Comparison of ENCODE assay signal across 7 cellular contexts in the genomic region with DNA sequence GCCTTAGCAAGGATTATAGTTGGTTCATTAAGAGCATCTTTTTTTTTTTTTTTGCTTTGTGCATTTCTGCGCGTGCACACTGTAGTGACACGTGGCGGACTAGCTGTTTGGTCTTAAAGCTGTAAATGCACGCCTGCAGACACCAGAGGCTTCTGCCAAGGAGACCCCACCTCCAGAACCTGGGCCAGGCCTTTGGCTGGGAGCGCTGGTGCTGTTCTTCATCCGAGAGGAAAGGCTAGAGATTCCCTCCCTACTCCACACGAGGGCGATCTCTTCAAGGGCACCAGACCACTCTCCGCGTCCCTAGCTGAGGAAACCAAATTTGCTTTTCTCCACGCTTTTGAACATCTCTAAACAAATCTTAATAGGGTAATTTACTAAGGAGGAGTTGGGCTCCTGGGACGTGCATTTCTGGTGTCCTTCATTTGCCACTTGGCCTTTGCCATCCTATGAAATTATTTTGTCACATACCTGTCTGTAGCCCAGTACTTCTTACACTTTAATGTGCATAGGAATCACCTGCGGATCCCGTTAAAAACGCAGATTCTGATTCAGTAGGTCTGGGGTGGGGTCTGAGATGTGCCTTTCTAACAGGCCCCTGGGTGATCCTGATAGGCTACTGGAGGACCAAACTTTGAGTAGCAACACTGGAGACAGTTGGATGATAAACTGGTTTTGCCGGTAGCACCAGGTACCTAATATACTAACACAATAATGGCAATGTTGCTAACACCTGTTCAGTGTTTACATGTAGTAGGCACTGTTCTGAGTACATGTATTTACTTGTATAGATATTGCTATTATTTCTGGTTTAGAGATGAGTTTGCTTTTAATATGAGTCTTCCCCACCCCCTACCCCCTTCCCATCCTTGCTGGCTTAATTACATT. TPM values are rescaled to one million over a fixed set of nuclear protein-coding genes. Genes with fewer than 3 reads are reported as not detected.
A peak's percentile ranks its signal among the peaks of the same experiment; 100 is the strongest.
DNase-seq lines count a peak whose midpoint lies in the region; ATAC-seq and TF ChIP-seq lines count a peak whose summit lies in the region.

No MANE protein-coding gene starts in this region.

- no peak overlapping the region for H4K8ac ChIP-seq in mesendoderm (ENCODE audit: low read depth, low read length)

- DNase-seq in GM03348 (ENCODE audit: low spot score): peak; percentile 77
- peak; percentile 73 to 78 for DNase-seq in HAP-1 (ENCODE audit: low spot score in 2 of 2)
- peak; percentile 85 for DNase-seq in NCI-H1105 treated with DMSO at 0.1 percent for 48 hours (lab: John Stamatoyannopoulos, UW)
- peak; percentile 10 for DNase-seq in SKM-1 (lab: John Stamatoyannopoulos, UW; ENCODE audit: unreplicated experiment)
- DNase-seq in colonic mucosa: peak; percentile 60
- peak; percentile 87 for DNase-seq in mesendoderm
- DNase-seq in aorta: no peak

- no peak overlapping the region for H3K56ac ChIP-seq in mesendoderm (ENCODE audit: low read length)

- WGBS in mesendoderm (ENCODE audit: extremely low coverage, insufficient coverage, low lambda C conversion rate): no CpG with 5 or more reads among the region's 17 CpGs
- 13 to 14% methylated on average over 17 of the region's 17 CpGs for WGBS in aorta, 2 donors

- no peak overlapping the region for H2BK5ac ChIP-seq in mesendoderm (ENCODE audit: low read length)

- H3K18ac ChIP-seq in mesendoderm (ENCODE audit: low read length): no peak overlapping the region

- H2AK5ac ChIP-seq in mesendoderm (ENCODE audit: low read length): no peak overlapping the region

- H3K4ac ChIP-seq in mesendoderm (ENCODE audit: low read depth, low read length): no peak overlapping the region

- intact Hi-C loops in colonic mucosa (cut with DNase I) (no loop called here), aorta (cut with DNase I) (no loop called here)

- no peak overlapping the region for H3K27ac ChIP-seq in colonic mucosa
- no peak overlapping the region for H3K27ac ChIP-seq in mesendoderm (ENCODE audit: low read depth, low read length)
- no peak overlapping the region for H3K27ac ChIP-seq in aorta (ENCODE audit: low read depth in 1 of 2, low read length in 2 of 2)

- H3K9ac ChIP-seq in colonic mucosa (ENCODE audit: low read depth in 2 of 2, low read length in 2 of 2) (no peak overlapping the region), mesendoderm (ENCODE audit: low read length) (no peak overlapping the region)

- H3K23ac ChIP-seq in mesendoderm (ENCODE audit: low read length): no peak overlapping the region

- ATAC-seq in aorta (ENCODE audit: low FRiP score): peak; percentile 57

- no peak overlapping the region for H2BK15ac ChIP-seq in mesendoderm (replicated peaks; ENCODE audit: low read depth)

- in situ Hi-C loops in HAP-1 (cut with MboI; ENCODE audit: low sequenced_read_pairs): no loop called here

- H3K4me1 ChIP-seq in HAP-1 (no peaks in the 10 kb centered on the region), colonic mucosa (no peaks in the 10 kb centered on the region), mesendoderm (ENCODE audit: control insufficient read depth, low read depth, low read length) (no peaks in the 10 kb centered on the region), aorta (ENCODE audit: control insufficient read depth in 1 of 2, insufficient read depth in 2 of 2, low read length in 2 of 2) (no peaks in the 10 kb centered on the region)

- H3K9me3 ChIP-seq in HAP-1 (no peaks in the 10 kb centered on the region; the same call in 1 of the 2 replicates), colonic mucosa (no peaks in the 10 kb centered on the region), aorta (ENCODE audit: control insufficient read depth, low read length) (no peaks in the 10 kb centered on the region)

- H3K27me3 ChIP-seq in HAP-1 (ENCODE audit: low read depth): peaks cover 31% of the 10 kb centered on the region
- H3K27me3 ChIP-seq in colonic mucosa: peaks cover 15% of the 10 kb centered on the region
- H3K27me3 ChIP-seq in mesendoderm (ENCODE audit: insufficient read depth, low read length, poor library complexity): peaks cover 9% of the 10 kb centered on the region
- no peaks in the 10 kb centered on the region for H3K27me3 ChIP-seq in aorta (ENCODE audit: control insufficient read depth in 1 of 2, insufficient read depth in 2 of 2, low read length in 1 of 2)

- TF ChIP-seq CTCF in colonic mucosa (IDR thresholded peaks at IDR 0.05): peak; percentile 63

- H3K4me3 ChIP-seq in HAP-1 (no peak overlapping the region), colonic mucosa (no peak overlapping the region), mesendoderm (ENCODE audit: low read length) (no peak overlapping the region), aorta (ENCODE audit: low read length in 2 of 2) (no peak overlapping the region)

- H3K79me2 ChIP-seq in mesendoderm (ENCODE audit: control insufficient read depth, insufficient read depth, low read length): no peaks in the 10 kb centered on the region

- H3K36me3 ChIP-seq in HAP-1 (replicated peaks): no peaks in the 10 kb centered on the region
- no peaks in the 10 kb centered on the region for H3K36me3 ChIP-seq in colonic mucosa
- no peaks in the 10 kb centered on the region for H3K36me3 ChIP-seq in mesendoderm (ENCODE audit: control insufficient read depth, insufficient read depth, low read length)
- H3K36me3 ChIP-seq in aorta (ENCODE audit: control insufficient read depth in 1 of 2, insufficient read depth in 2 of 2, low read length in 1 of 2): no peaks in the 10 kb centered on the region

- H3K4me2 ChIP-seq in mesendoderm (ENCODE audit: low read length): no peak overlapping the region

- no peak overlapping the region for H2BK120ac ChIP-seq in mesendoderm (ENCODE audit: low read depth, low read length)

- no peak overlapping the region for H4K5ac ChIP-seq in mesendoderm (ENCODE audit: low read length)

- H3K79me1 ChIP-seq in mesendoderm (ENCODE audit: low read length): no peaks in the 10 kb centered on the region

RNA-seq across cellular contexts. Expression of a gene that starts 1.3 kb away (rescaled TPM):
- total RNA-seq in colonic mucosa (under 1 TPM in 1 of 2 donors, not detected in 1; 0.25 TPM), aorta (under 1 TPM; 0.57 to 0.78 TPM)
- polyA plus RNA-seq in mesendoderm (2013, experiment 1 of 2): 0.07 TPM
- polyA plus RNA-seq in mesendoderm (2013, experiment 2 of 2): 0.07 TPM
- not detected for polyA plus RNA-seq in aorta

Comparison
In these comparisons a context has a peak if more than half of its experiments do, and no peak if none do; other contexts are left out.
1. DNase-seq: peak in GM03348 (single experiment), HAP-1 (2 of 2), NCI-H1105 treated with DMSO at 0.1 percent for 48 hours (single experiment), SKM-1 (single experiment), colonic mucosa (single experiment) and mesendoderm (single experiment); none in aorta (0 of 2).